Comparison of ENCODE assay signal across 8 cellular contexts in genomic region chr6:21595951-21596378, GRCh38. TPM values are rescaled to one million over a fixed set of nuclear protein-coding genes. Genes with fewer than 3 reads are reported as not detected.
A peak's percentile ranks its signal among the peaks of the same experiment; 100 is the strongest.
DNase-seq lines count a peak whose midpoint lies in the region; ATAC-seq and TF ChIP-seq lines count a peak whose summit lies in the region.

No MANE protein-coding gene starts in this region.

- H3K27ac ChIP-seq in coronary artery, result peak overlapping the region; percentile 89 to 93

- no peak for ATAC-seq in naive thymus-derived CD8-positive, alpha-beta T cell
- ATAC-seq in GM18520 (IDR thresholded peaks at IDR 0.05; ENCODE audit: unreplicated experiment) (no peak), GM18502 (IDR thresholded peaks at IDR 0.05; ENCODE audit: poor library complexity, unreplicated experiment) (no peak)

- TF ChIP-seq CTCF in coronary artery (IDR thresholded peaks at IDR 0.05), result no peak
- no peak for TF ChIP-seq CTCF in GM10266 (IDR thresholded peaks at IDR 0.05; ENCODE audit: control insufficient read depth, insufficient read depth, low read depth, missing control alignments)

- POLR2A ChIA-PET in naive thymus-derived CD8-positive, alpha-beta T cell (lab: Charles Lee), result no interaction called here

- peak overlapping the region in 9 of 10 donors; percentile 83 to 96 (median 91) for H3K4me3 Mint-ChIP-seq in naive thymus-derived CD8-positive, alpha-beta T cell

- H3K4me1 Mint-ChIP-seq in naive thymus-derived CD8-positive, alpha-beta T cell, result peaks cover 12 to 36% (median 26%) of the 10 kb centered on the region in 4 donors

- peak; percentile 56 for DNase-seq in ELF-1 (ENCODE audit: low read depth, low spot score)
- DNase-seq in MG63, result no peak
- DNase-seq in coronary artery (ENCODE audit: low spot score), result no peak
- DNase-seq in naive thymus-derived CD8-positive, alpha-beta T cell, result peak in 4 of 10 donors; percentile 15 to 39 (median 31)
- DNase-seq in GM10266 (ENCODE audit: extremely low spot score), result no peak
- DNase-seq in putamen (ENCODE audit: low spot score), result no peak

- H3K4me3 ChIP-seq in MG63 (peak overlapping the region; percentile 73), coronary artery (peak overlapping the region; percentile 79)

- H3K27me3 ChIP-seq in MG63, result no peaks in the 10 kb centered on the region

- peaks cover 4 to 25% (median 16%) of the 10 kb centered on the region in 5 donors for H3K27me3 Mint-ChIP-seq in naive thymus-derived CD8-positive, alpha-beta T cell

- peaks cover 3% of the 10 kb centered on the region; the same call in 1 of the 2 replicates for H3K36me3 ChIP-seq in MG63

- H3K27ac Mint-ChIP-seq in naive thymus-derived CD8-positive, alpha-beta T cell, result peak overlapping the region; percentile 60 to 93 (median 90)

- H3K9me3 Mint-ChIP-seq in naive thymus-derived CD8-positive, alpha-beta T cell, result peaks cover 0 to 2% (median 0%) of the 10 kb centered on the region in 9 donors

- H3K9me3 ChIP-seq in MG63, result no peaks in the 10 kb centered on the region

- peaks cover 0 to 3% (median 0%) of the 10 kb centered on the region in 3 donors for H3K36me3 Mint-ChIP-seq in naive thymus-derived CD8-positive, alpha-beta T cell

RNA-seq across cellular contexts. Expression of gene SOX4, which starts 2.4 kb away (rescaled TPM):
- total RNA-seq in MG63 (2014; rRNA removed; shearing (Covaris generic); ENCODE audit: low replicate concordance), result 7.9 and 8.3 TPM in 2 replicates
- 1 to 10 TPM; 1.7 to 2.0 TPM for total RNA-seq in naive thymus-derived CD8-positive, alpha-beta T cell
- 1 to 10 TPM; 1.0 to 1.4 (median 1.3) TPM for polyA plus RNA-seq in naive thymus-derived CD8-positive, alpha-beta T cell
